2 cellular contexts compared by ENCODE assay signal in the genomic region with DNA sequence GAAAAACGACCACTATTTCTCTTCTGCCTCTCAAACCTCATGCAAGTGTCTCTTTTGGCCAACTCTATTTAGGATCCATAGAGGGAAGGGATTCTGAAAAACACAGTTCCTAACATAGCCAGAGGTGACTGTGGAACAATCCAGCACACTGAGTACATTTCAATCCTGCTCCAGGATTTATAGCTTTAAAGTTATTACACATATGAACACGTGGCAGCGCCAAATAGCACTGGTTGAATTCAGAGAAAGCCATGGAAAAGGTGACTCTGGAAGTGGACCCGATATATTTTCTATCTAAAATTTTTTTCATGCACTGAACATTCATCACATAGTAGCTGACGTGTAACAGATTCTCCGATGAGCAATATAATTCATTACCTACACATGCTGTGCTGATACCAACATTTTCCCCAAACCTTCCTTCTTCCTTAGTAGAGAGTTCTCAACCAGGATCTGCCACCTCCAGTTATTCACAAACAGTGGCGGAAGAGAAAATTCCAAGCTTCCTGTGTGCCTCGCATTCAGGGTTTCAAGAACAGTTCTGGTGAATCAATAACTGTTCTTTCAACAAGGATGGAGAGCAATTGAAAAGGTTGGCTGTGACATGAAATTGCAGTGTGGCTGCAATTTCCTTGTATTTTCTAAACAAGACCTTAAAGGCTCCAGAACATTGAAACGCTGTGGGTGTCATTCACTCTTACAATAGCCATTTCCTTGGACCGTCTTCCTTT.
A peak's percentile ranks its signal among the peaks of the same experiment; 100 is the strongest.
TF ChIP-seq lines count a peak whose summit lies in the region.

No MANE protein-coding gene starts in this region.

TF ChIP-seq in H1, 55 proteins besides CTCF, POLR2A, EP300 and RAD21:
- TF ChIP-seq SUZ12 (IDR thresholded peaks at IDR 0.05; ENCODE audit: low read length) (no peak), SAP30 (IDR thresholded peaks at IDR 0.05; ENCODE audit: insufficient read depth, insufficient replicate concordance, low read length) (no peak), JUN (IDR thresholded peaks at IDR 0.05; ENCODE audit: low read depth, low read length) (no peak), NRF1 (IDR thresholded peaks at IDR 0.05; ENCODE audit: low read depth, low read length) (no peak)

TF ChIP-seq in liver, 16 proteins besides CTCF, POLR2A, EP300 and RAD21:
- TF ChIP-seq GABPA (IDR thresholded peaks at IDR 0.05 in 1 of 2, conservative IDR thresholded peaks at IDR 0.05 in 1 of 2) (no peak), HNF4A (conservative IDR thresholded peaks at IDR 0.05) (no peak), ZBTB33 (IDR thresholded peaks at IDR 0.05) (no peak), YY1 (IDR thresholded peaks at IDR 0.05) (no peak), RXRA (IDR thresholded peaks at IDR 0.05) (no peak), NR2F2 (IDR thresholded peaks at IDR 0.05) (no peak), SP1 (IDR thresholded peaks at IDR 0.05) (peak; percentile 45), FOXA1 (IDR thresholded peaks at IDR 0.05) (no peak), REST (IDR thresholded peaks at IDR 0.05) (no peak)
